In the genomic region with DNA sequence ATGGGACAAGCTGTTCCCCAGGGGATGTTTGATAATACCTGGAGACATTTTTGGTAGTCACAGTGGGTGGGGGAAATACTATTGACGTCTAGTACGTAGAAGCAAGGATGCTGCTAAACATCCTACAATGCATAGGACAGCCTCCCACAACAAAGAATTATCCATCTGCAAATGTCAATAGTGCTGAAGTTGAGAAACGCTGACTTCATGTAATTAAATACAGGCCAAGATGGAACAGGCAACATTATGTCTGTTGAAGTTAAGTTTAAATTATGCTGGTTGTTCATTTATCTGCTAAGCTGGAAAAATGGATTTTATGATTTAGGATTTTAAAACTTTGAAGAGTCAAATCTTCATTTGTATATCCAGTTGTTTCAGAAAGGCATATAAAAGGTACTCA, we compare ENCODE assay signal across 27 cellular contexts.
"Had no signal": no experiment of that assay in that cellular context is flagged by ENCODE, and none has a peak within 500 bp of the region (broad histone marks: within the 10 kb centered on the region; RNA-seq: fewer than 3 reads in every experiment).

No MANE protein-coding gene starts in this region.

- H3K4me1 ChIP-seq: neural progenitor cell, parathyroid adenoma, psoas muscle, spleen, thyroid gland had no signal

- H3K36me3 Mint-ChIP-seq: natural killer cell; neural progenitor cell; stimulated activated effector memory CD8-positive, alpha-beta T cell treated with anti-CD3 and anti-CD28 coated beads, Interleukin-12 subunit alpha, Interleukin-12 subunit beta, amount 100 ng/mL, for 72 hours; stimulated activated naive B cell treated with anti-CD40 and anti-IgM and Interleukin-4, amounts not matched to agents 10 μg/mL and 1 μg/mL and 100 μg/mL, for 72 hours had no signal

- H3K27ac ChIP-seq: neural progenitor cell, ovary, parathyroid adenoma, psoas muscle, spleen, stomach, thoracic aorta, thyroid gland, tibial nerve, upper lobe of left lung, vagina had no signal

- H3K27ac Mint-ChIP-seq: natural killer cell; nephron; neural progenitor cell; progenitor cell of endocrine pancreas; stimulated activated effector memory CD8-positive, alpha-beta T cell treated with anti-CD3 and anti-CD28 coated beads, Interleukin-12 subunit alpha, Interleukin-12 subunit beta, amount 100 ng/mL, for 72 hours; stimulated activated naive B cell treated with anti-CD40 and anti-IgM and Interleukin-4, amounts not matched to agents 10 μg/mL and 1 μg/mL and 100 μg/mL, for 72 hours; stimulated activated naive CD8-positive, alpha-beta T cell treated with anti-CD3 and anti-CD28 coated beads, Interleukin-15, Interleukin-2, amounts not matched to agents 100 ng/mL and 50 ng/mL, for 24 hours had no signal

- H3K4me2 ChIP-seq: neural progenitor cell, smooth muscle cell had no signal

- DNase-seq: natural killer cell; occipital lobe; ovary; posterior cingulate gyrus; psoas muscle; right cardiac atrium; spleen; stimulated activated CD4-positive, alpha-beta T cell treated with anti-CD3 and anti-CD28 coated beads, Interleukin-12 subunit alpha, Interleukin-12 subunit beta, amount 100 ng/mL, for 4 hours; stimulated activated CD4-positive, alpha-beta T cell treated with anti-CD3 and anti-CD28 coated beads, Interleukin-1b, Interleukin-23, amount 100 ng/mL, for 48 hours; stimulated activated CD4-positive, alpha-beta T cell treated with anti-CD3 and anti-CD28 coated beads, Interleukin-4, amount 100 ng/mL, for 24 hours; stimulated activated naive B cell treated with anti-CD40 and anti-IgM and Interleukin-4, amounts not matched to agents 10 μg/mL and 1 μg/mL and 100 μg/mL, for 72 hours; stimulated activated naive CD4-positive, alpha-beta T cell treated with Interleukin-2 at 50 U/mL for 16 hours; stomach; thyroid gland; upper lobe of left lung had no signal

- H3K9me3 Mint-ChIP-seq: natural killer cell; nephron; neural progenitor cell; stimulated activated effector memory CD8-positive, alpha-beta T cell treated with anti-CD3 and anti-CD28 coated beads, Interleukin-12 subunit alpha, Interleukin-12 subunit beta, amount 100 ng/mL, for 72 hours had no signal

- H3K36me3 ChIP-seq: neural progenitor cell, ovary, spleen, stomach, thoracic aorta, thyroid gland, tibial nerve, upper lobe of left lung, vagina had no signal

- ATAC-seq: natural killer cell; psoas muscle; right cardiac atrium; sciatic nerve; stimulated activated effector memory CD8-positive, alpha-beta T cell treated with anti-CD3 and anti-CD28 coated beads, Interleukin-12 subunit alpha, Interleukin-12 subunit beta, amount 100 ng/mL, for 72 hours; stimulated activated naive B cell treated with anti-CD40 and anti-IgM and Interleukin-4, amounts not matched to agents 10 μg/mL and 1 μg/mL and 100 μg/mL, for 72 hours had no signal

- H2AFZ ChIP-seq: neural progenitor cell, parathyroid adenoma had no signal

- H3K4me1 Mint-ChIP-seq: natural killer cell; nephron; stimulated activated effector memory CD8-positive, alpha-beta T cell treated with anti-CD3 and anti-CD28 coated beads, Interleukin-12 subunit alpha, Interleukin-12 subunit beta, amount 100 ng/mL, for 72 hours; stimulated activated naive B cell treated with anti-CD40 and anti-IgM and Interleukin-4, amounts not matched to agents 10 μg/mL and 1 μg/mL and 100 μg/mL, for 72 hours had no signal

- H3K4me3 Mint-ChIP-seq: natural killer cell; nephron; neural progenitor cell; stimulated activated effector memory CD8-positive, alpha-beta T cell treated with anti-CD3 and anti-CD28 coated beads, Interleukin-12 subunit alpha, Interleukin-12 subunit beta, amount 100 ng/mL, for 72 hours; stimulated activated naive B cell treated with anti-CD40 and anti-IgM and Interleukin-4, amounts not matched to agents 10 μg/mL and 1 μg/mL and 100 μg/mL, for 72 hours; stimulated activated naive CD8-positive, alpha-beta T cell treated with anti-CD3 and anti-CD28 coated beads, Interleukin-15, Interleukin-2, amounts not matched to agents 100 ng/mL and 50 ng/mL, for 24 hours had no signal

- H3K9me3 ChIP-seq: ovary, psoas muscle, spleen, stomach, thoracic aorta, thyroid gland, tibial nerve, upper lobe of left lung, vagina had no signal

- H3K79me2 ChIP-seq: parathyroid adenoma had no signal

- H3K9ac ChIP-seq: neural progenitor cell, parathyroid adenoma had no signal

- H3K27me3 ChIP-seq: neural progenitor cell, ovary, stomach, thyroid gland, tibial nerve, upper lobe of left lung, vagina had no signal

- H3K4me3 ChIP-seq: neural progenitor cell, ovary, psoas muscle, skin epidermis, smooth muscle cell, spleen, stomach, thoracic aorta, thyroid gland, tibial nerve, upper lobe of left lung, vagina had no signal
